Comparison of ENCODE assay signal across 10 cellular contexts in the genomic region with DNA sequence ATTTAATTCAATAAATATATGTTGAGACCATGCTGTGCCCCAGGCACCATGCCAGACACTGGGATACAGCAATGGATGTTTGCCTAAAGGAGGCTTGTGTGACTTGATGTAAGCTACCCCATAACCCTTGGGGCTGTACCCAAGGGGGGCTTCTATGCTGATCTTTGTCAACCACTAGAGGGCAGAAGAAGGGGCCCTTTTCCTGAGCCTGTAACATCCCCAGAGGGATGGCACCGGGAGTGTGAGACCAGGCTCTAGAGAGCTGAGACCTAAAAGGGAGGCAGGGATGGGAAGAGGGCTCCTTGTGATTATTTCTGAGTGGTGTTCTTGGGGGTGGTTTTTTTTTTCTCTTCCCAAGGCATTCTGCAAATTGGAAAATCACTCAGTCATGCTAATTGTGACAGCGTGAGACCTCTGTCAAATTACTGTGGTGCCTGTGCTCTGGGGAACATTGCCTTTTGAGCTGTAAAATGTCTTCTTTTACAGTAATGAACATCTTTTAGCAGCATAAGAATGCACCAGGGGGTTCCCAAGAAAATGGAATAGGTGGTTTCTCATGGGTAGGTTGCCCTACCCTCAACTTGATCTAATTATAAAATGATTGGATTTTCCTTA.
DNase-seq lines count a peak whose midpoint lies in the region; ATAC-seq and TF ChIP-seq lines count a peak whose summit lies in the region.
"Had no signal": no experiment of that assay in that cellular context is flagged by ENCODE, and none has a peak within 500 bp of the region (broad histone marks: within the 10 kb centered on the region; RNA-seq: fewer than 3 reads in every experiment).

No MANE protein-coding gene starts in this region.

- CTCF ChIA-PET in GM10248 (lab: Yijun Ruan, JAX), result interaction anchor here (0.8 to 1.5 kb wide), 5 partner anchors 9 to 16 kb away, joined by 3 to 6 read pairs (median 3); no protein-coding TSS in a partner anchor

- TF ChIP-seq CTCF in 22Rv1 (IDR thresholded peaks at IDR 0.05) (peak; percentile 31), GM10248 (IDR thresholded peaks at IDR 0.05; ENCODE audit: control extremely low read depth, extremely low read depth, low read depth, missing control alignments) (peak; percentile 37), foreskin keratinocyte (conservative IDR thresholded peaks at IDR 0.05) (peak; percentile 37)

- ATAC-seq in foreskin keratinocyte, result no peak
- ATAC-seq: CD8-positive, alpha-beta T cell had no signal

- no peak overlapping the region for H3K27ac ChIP-seq in 22Rv1
- H3K27ac ChIP-seq in foreskin keratinocyte, result no peak overlapping the region

- POLR2A ChIA-PET in GM10248 (lab: Yijun Ruan, JAX), result no interaction called here

- H3K27me3 ChIP-seq in foreskin keratinocyte, result no peaks in the 10 kb centered on the region

- DNase-seq in GM10248 (ENCODE audit: extremely low spot score) (no peak), NCI-H82 (lab: John Stamatoyannopoulos, UW) (peak; percentile 67), foreskin keratinocyte (no peak), cerebellum (ENCODE audit: low spot score) (no peak), NCI-H187 (lab: John Stamatoyannopoulos, UW) (no peak), DMS79 treated with DMSO at 0.1 percent for 48 hours (lab: John Stamatoyannopoulos, UW) (no peak), SIG-M5 (lab: John Stamatoyannopoulos, UW) (no peak)
- DNase-seq: CD8-positive, alpha-beta T cell; KG1 had no signal

- no peaks in the 10 kb centered on the region for H3K4me1 ChIP-seq in foreskin keratinocyte
